In genomic region chr20:48923149-48923718, GRCh38 we compare ENCODE assay signal across 2 cellular contexts.
TF ChIP-seq lines count a peak whose summit lies in the region.

No MANE protein-coding gene starts in this region.

TF ChIP-seq in H1, 55 proteins besides CTCF, POLR2A, EP300 and RAD21 (continued from another document):
- TF ChIP-seq ATF2 (IDR thresholded peaks at IDR 0.05; ENCODE audit: low read length), result no peak

TF ChIP-seq in HEK293T, 16 proteins besides CTCF, POLR2A, EP300 and RAD21 (continued from another document):
- no peak for TF ChIP-seq L3MBTL2 (conservative IDR thresholded peaks at IDR 0.05)
- no peak for TF ChIP-seq ELF4 (IDR thresholded peaks at IDR 0.05)
- TF ChIP-seq SUZ12 (IDR thresholded peaks at IDR 0.05), result no peak
- TF ChIP-seq FOXA1 (IDR thresholded peaks at IDR 0.05), result no peak
- no peak for TF ChIP-seq SP1 (IDR thresholded peaks at IDR 0.05)
TF ChIP-seq in HEK293T: peak in this region for 0.
